In genomic region chr10:90966146-90966545, GRCh38 we compare ENCODE assay signal across 22 cellular contexts. TPM values are rescaled to one million over a fixed set of nuclear protein-coding genes. Genes with fewer than 3 reads are reported as not detected.
A peak's percentile ranks its signal among the peaks of the same experiment; 100 is the strongest.
DNase-seq lines count a peak whose midpoint lies in the region; ATAC-seq and TF ChIP-seq lines count a peak whose summit lies in the region.
"Had no signal": no experiment of that assay in that cellular context is flagged by ENCODE, and none has a peak within 500 bp of the region (broad histone marks: within the 10 kb centered on the region; RNA-seq: fewer than 3 reads in every experiment).

No MANE protein-coding gene starts in this region.

- no TSS peak for BruUV-seq in IMR-90 (replicated peaks; lab: Mats Ljungman, UMichigan)

- H3K4me1 Mint-ChIP-seq in activated CD4-positive, alpha-beta memory T cell treated with anti-CD3 and anti-CD28 coated beads for 36 hours (ENCODE audit: low read depth), result no peaks in the 10 kb centered on the region
- H3K4me1 Mint-ChIP-seq: CD4-positive, alpha-beta memory T cell had no signal

- POLR2A ChIA-PET in IMR-90 (lab: Charles Lee; ENCODE audit: unreplicated experiment), result no interaction called here
- POLR2A ChIA-PET in activated CD4-positive, alpha-beta memory T cell treated with anti-CD3 and anti-CD28 coated beads for 36 hours (lab: Charles Lee), result no interaction called here

- no peak overlapping the region for H2BK120ac ChIP-seq in IMR-90 (ENCODE audit: low read depth, low read length)

- no peak overlapping the region for H3K4me3 Mint-ChIP-seq in activated CD4-positive, alpha-beta memory T cell treated with anti-CD3 and anti-CD28 coated beads for 36 hours
- H3K4me3 Mint-ChIP-seq: CD4-positive, alpha-beta memory T cell had no signal

- H3K18ac ChIP-seq in IMR-90 (ENCODE audit: low read depth, low read length), result no peak overlapping the region

- no peak for TF ChIP-seq RAD21 in IMR-90 (IDR thresholded peaks at IDR 0.05; ENCODE audit: low read length)

- CTCF ChIA-PET in IMR-90 (lab: Yijun Ruan, JAX), result interaction anchor here (0.7 kb wide), 1 partner anchor 40 kb away, joined by 3 read pairs; no protein-coding TSS in a partner anchor
- CTCF ChIA-PET in activated CD4-positive, alpha-beta memory T cell treated with anti-CD3 and anti-CD28 coated beads for 36 hours (lab: Charles Lee), result no interaction called here

- H3K4me3 ChIP-seq in right atrium auricular region (peak overlapping the region; percentile 41 to 61), IMR-90 (ENCODE audit: insufficient read depth, low read depth, low read length) (no peak overlapping the region), fibroblast of mammary gland (ENCODE audit: control insufficient read depth, low read depth, low read length) (no peak overlapping the region), skeletal muscle cell (ENCODE audit: low read depth, low read length) (no peak overlapping the region)
- H3K4me3 ChIP-seq: GM12878, K562 had no signal

- peaks cover 5% of the 10 kb centered on the region for H3K9me1 ChIP-seq in IMR-90 (ENCODE audit: insufficient read depth, low read length)

- H3K4me2 ChIP-seq in IMR-90 (ENCODE audit: low read depth, low read length), result no peak overlapping the region

- H3K9ac ChIP-seq in IMR-90 (ENCODE audit: low read depth, low read length), result no peak overlapping the region

- H3K27me3 Mint-ChIP-seq in activated CD4-positive, alpha-beta memory T cell treated with anti-CD3 and anti-CD28 coated beads for 36 hours, result peaks cover 4% of the 10 kb centered on the region

- DNase-seq in right atrium auricular region (ENCODE audit: low spot score) (no peak), Right ventricle myocardium inferior (ENCODE audit: missing footprints) (no peak), IMR-90 (no peak), fibroblast of mammary gland (ENCODE audit: low read depth) (peak; percentile 79), skeletal muscle cell (ENCODE audit: low read depth) (peak; percentile 33)
- DNase-seq in NK-92 treated with Interleukin-12 subunit alpha and Interleukin-12 subunit beta, amount 100 ng/mL, for 24 hours (lab: John Stamatoyannopoulos, UW), result no peak
- DNase-seq in activated CD4-positive, alpha-beta memory T cell treated with anti-CD3 and anti-CD28 coated beads for 36 hours, result no peak
- DNase-seq: C1 segment of cervical spinal cord; CD4-positive, alpha-beta memory T cell; COR-L47; DMS53; EL; GDM1; MM.1S; NCI-H2029; NCI-H526 treated with DMSO at 0.1 percent for 48 hours; RPMI8226; SHP77 treated with DMSO at 0.1 percent for 48 hours had no signal

- H4K8ac ChIP-seq in IMR-90 (ENCODE audit: low read depth in 2 of 2, low read length in 2 of 2), result no peak overlapping the region

- TF ChIP-seq CTCF in right atrium auricular region (IDR thresholded peaks at IDR 0.05) (no peak), IMR-90 (conservative IDR thresholded peaks at IDR 0.05; ENCODE audit: low read depth, low read length) (no peak), fibroblast of mammary gland (conservative IDR thresholded peaks at IDR 0.05; ENCODE audit: control insufficient read depth, insufficient read depth, low read depth, low read length) (no peak)

- TF ChIP-seq POLR2A in IMR-90 (IDR thresholded peaks at IDR 0.05; ENCODE audit: low read depth, low read length), result no peak

- no peak overlapping the region for H3K27ac Mint-ChIP-seq in activated CD4-positive, alpha-beta memory T cell treated with anti-CD3 and anti-CD28 coated beads for 36 hours
- H3K27ac Mint-ChIP-seq: CD4-positive, alpha-beta memory T cell had no signal

- intact Hi-C loops in Right ventricle myocardium inferior (cut with DNase I) (no loop called here), IMR-90 (cut with micrococcal nuclease) (no loop called here)
- intact Hi-C loops in activated CD4-positive, alpha-beta memory T cell treated with anti-CD3 and anti-CD28 coated beads for 36 hours (cut with micrococcal nuclease), result no loop called here

- H3K4ac ChIP-seq in IMR-90 (ENCODE audit: low read depth, low read length), result no peak overlapping the region

- H4K5ac ChIP-seq in IMR-90 (ENCODE audit: low read depth, low read length), result no peak overlapping the region

- H3K9me3 ChIP-seq in right atrium auricular region (no peaks in the 10 kb centered on the region), IMR-90 (ENCODE audit: control insufficient read depth, insufficient read depth, low read length) (no peaks in the 10 kb centered on the region)

- ATAC-seq in Right ventricle myocardium inferior (no peak), IMR-90 (ENCODE audit: low read depth) (no peak), GM18868 (IDR thresholded peaks at IDR 0.05; ENCODE audit: unreplicated experiment) (no peak)
- ATAC-seq: GM12878, HepG2, K562 had no signal

- H2BK20ac ChIP-seq in IMR-90 (ENCODE audit: low read depth, low read length), result 0 out of 2 replicates have a peak overlapping the region, but pooled peaks have one; percentile 24

- H2BK15ac ChIP-seq in IMR-90 (ENCODE audit: low read depth, low read length), result 0 out of 3 replicates have a peak overlapping the region, but pooled peaks have one; percentile 19

- no peak overlapping the region for H3K14ac ChIP-seq in IMR-90 (replicated peaks; ENCODE audit: low read depth, low read length)

- no peak overlapping the region for H2AFZ ChIP-seq in IMR-90 (replicated peaks; ENCODE audit: low read length, poor library complexity)

- H3K23ac ChIP-seq in IMR-90 (ENCODE audit: low read depth, low read length), result no peak overlapping the region

- in situ Hi-C loops in IMR-90 (cut with MboI; ENCODE audit: low sequenced_read_pairs), result no loop called here

- H4K20me1 ChIP-seq in IMR-90 (ENCODE audit: insufficient read depth, low read length), result no peaks in the 10 kb centered on the region

- no peak overlapping the region for H2AK9ac ChIP-seq in IMR-90 (replicated peaks; ENCODE audit: low read depth, low read length, poor library complexity)

- H3K56ac ChIP-seq in IMR-90 (ENCODE audit: extremely low read depth, insufficient read depth, low read length), result no peak overlapping the region

- H3K4me1 ChIP-seq in right atrium auricular region, result peaks cover 3 to 22% of the 10 kb centered on the region in 2 donors
- peaks cover 16% of the 10 kb centered on the region for H3K4me1 ChIP-seq in IMR-90 (ENCODE audit: control insufficient read depth, insufficient read depth, low read length)

- H3K27me3 ChIP-seq in right atrium auricular region (no peaks in the 10 kb centered on the region), IMR-90 (ENCODE audit: control insufficient read depth, insufficient read depth, low read length) (no peaks in the 10 kb centered on the region)

- H3K36me3 Mint-ChIP-seq in activated CD4-positive, alpha-beta memory T cell treated with anti-CD3 and anti-CD28 coated beads for 36 hours, result no peaks in the 10 kb centered on the region
- H3K36me3 Mint-ChIP-seq: CD4-positive, alpha-beta memory T cell had no signal

- dilution Hi-C loops in IMR-90 (cut with HindIII; ENCODE audit: low sequenced_read_pairs, unreplicated experiment), result no loop called here

- H3K79me1 ChIP-seq in IMR-90 (ENCODE audit: low read depth in 1 of 2, low read length in 2 of 2), result no peaks in the 10 kb centered on the region

- peak overlapping the region; percentile 81 to 93 for H3K27ac ChIP-seq in right atrium auricular region
- no peak overlapping the region for H3K27ac ChIP-seq in IMR-90 (ENCODE audit: insufficient read depth, low read length)

- H3K9me3 Mint-ChIP-seq in activated CD4-positive, alpha-beta memory T cell treated with anti-CD3 and anti-CD28 coated beads for 36 hours, result no peaks in the 10 kb centered on the region

- peaks cover 47% of the 10 kb centered on the region for H3K36me3 ChIP-seq in right atrium auricular region
- no peaks in the 10 kb centered on the region for H3K36me3 ChIP-seq in IMR-90 (ENCODE audit: control insufficient read depth, insufficient read depth, low read length)

- H2AK5ac ChIP-seq in IMR-90 (ENCODE audit: low read depth, low read length), result no peak overlapping the region

- H4K91ac ChIP-seq in IMR-90 (ENCODE audit: insufficient read depth, low read depth, low read length), result no peak overlapping the region

- H2BK5ac ChIP-seq in IMR-90 (ENCODE audit: low read depth, low read length, poor library complexity, severe bottlenecking), result no peak overlapping the region

TF ChIP-seq in IMR-90, 13 proteins besides CTCF, POLR2A, EP300 and RAD21:
- TF ChIP-seq SMC3 (IDR thresholded peaks at IDR 0.05; ENCODE audit: low read depth, low read length) (no peak), BHLHE40 (IDR thresholded peaks at IDR 0.05; ENCODE audit: low read depth, low read length) (no peak), NFE2L2 (IDR thresholded peaks at IDR 0.05; ENCODE audit: low read depth, low read length) (no peak), RCOR1 (IDR thresholded peaks at IDR 0.05; ENCODE audit: insufficient replicate concordance, low read length) (no peak)

RNA-seq across cellular contexts. Expression of gene ANKRD1, which starts 45.3 kb away (rescaled TPM):
- 1,000 to 10,000 TPM; 3,842 to 8,672 TPM for total RNA-seq in right atrium auricular region
- 2,249 TPM for total RNA-seq in Right ventricle myocardium inferior
- 10.8 and 19.4 TPM in 2 replicates for total RNA-seq in IMR-90 (2012; rRNA removed)
- 7.4 and 8.0 TPM in 2 replicates for polyA plus RNA-seq in IMR-90 (2012; rRNA removed)
- polyA plus RNA-seq in IMR-90 (2012; cell fraction: cytosol; rRNA removed), result 1.1 and 2.0 TPM in 2 replicates
- 1.7 and 5.4 TPM in 2 replicates for polyA plus RNA-seq in IMR-90 (2012; cell fraction: nucleus; rRNA removed; ENCODE audit: low replicate concordance)
- not detected for total RNA-seq in activated CD4-positive, alpha-beta memory T cell treated with anti-CD3 and anti-CD28 coated beads for 36 hours
- total RNA-seq: CD4-positive, alpha-beta memory T cell; GM12878; K562 had no signal
- polyA plus RNA-seq: CD4-positive, alpha-beta memory T cell; GM12878; K562 had no signal

Comparison
In these comparisons a context has a peak if more than half of its experiments do, and no peak if none do; other contexts are left out.
1. DNase-seq: peak in fibroblast of mammary gland (single experiment) and skeletal muscle cell (single experiment); none in right atrium auricular region (single experiment), Right ventricle myocardium inferior (single experiment), IMR-90 (single experiment), NK-92 treated with Interleukin-12 subunit alpha and Interleukin-12 subunit beta, amount 100 ng/mL, for 24 hours (single experiment) and activated CD4-positive, alpha-beta memory T cell treated with anti-CD3 and anti-CD28 coated beads for 36 hours (single experiment).
2. H3K4me3 ChIP-seq: peak in right atrium auricular region (2 of 2); none in IMR-90 (single experiment), fibroblast of mammary gland (single experiment) and skeletal muscle cell (single experiment).
3. RNA of gene ANKRD1, which starts 45.3 kb away (total RNA-seq): 3,842 to 8,672 TPM in right atrium auricular region and 2,249 TPM in Right ventricle myocardium inferior (single experiment); 10.8 to 19.4 TPM in IMR-90 and not detected in activated CD4-positive, alpha-beta memory T cell treated with anti-CD3 and anti-CD28 coated beads for 36 hours; every median in the first group is over 100 times any median in the second.